ENCODE assay signal across 29 cellular contexts in the genomic region with DNA sequence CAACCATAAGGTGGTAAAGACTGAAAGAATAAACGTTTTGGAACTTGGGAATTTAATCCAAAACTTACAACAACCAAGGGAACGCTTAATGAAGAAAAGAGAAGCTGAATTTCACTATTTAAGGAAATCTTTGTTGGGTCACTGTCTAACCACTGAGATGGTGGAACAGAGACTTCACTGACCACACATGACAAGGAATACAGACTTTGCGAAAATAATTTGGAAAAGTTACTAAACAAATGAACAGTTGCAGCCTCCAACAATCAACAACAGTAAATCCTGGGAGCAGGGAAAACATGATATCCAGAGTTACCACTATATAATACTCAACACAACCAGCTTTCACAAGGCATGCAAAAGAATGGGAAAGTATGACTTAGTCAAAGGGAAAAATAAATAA.
"Had no signal": no experiment of that assay in that cellular context is flagged by ENCODE, and none has a peak within 500 bp of the region (broad histone marks: within the 10 kb centered on the region; RNA-seq: fewer than 3 reads in every experiment).

No MANE protein-coding gene starts in this region.

- FAIRE-seq: urothelium cell line had no signal

- H3K27ac Mint-ChIP-seq: stimulated activated effector memory CD8-positive, alpha-beta T cell treated with anti-CD3 and anti-CD28 coated beads, Interleukin-12 subunit alpha, Interleukin-12 subunit beta, amount 100 ng/mL, for 72 hours; stimulated activated memory B cell treated with anti-CD40 and anti-IgM and Interleukin-4, amounts not matched to agents 10 μg/mL and 1 μg/mL and 100 μg/mL, for 72 hours; stimulated activated naive B cell treated with anti-CD40 and anti-IgM and Interleukin-4, amounts not matched to agents 10 μg/mL and 1 μg/mL and 100 μg/mL, for 72 hours; stimulated activated naive CD8-positive, alpha-beta T cell treated with anti-CD3 and anti-CD28 coated beads, Interleukin-15, amount 100 ng/mL, for 72 hours; stimulated activated naive CD8-positive, alpha-beta T cell treated with anti-CD3 and anti-CD28 coated beads, Interleukin-15, Interleukin-2, amounts not matched to agents 100 ng/mL and 50 ng/mL, for 24 hours; type B pancreatic cell had no signal

- ATAC-seq: stimulated activated effector memory CD8-positive, alpha-beta T cell treated with anti-CD3 and anti-CD28 coated beads, Interleukin-12 subunit alpha, Interleukin-12 subunit beta, amount 100 ng/mL, for 72 hours; stimulated activated memory B cell treated with anti-CD40 and anti-IgM and Interleukin-4, amounts not matched to agents 10 μg/mL and 1 μg/mL and 100 μg/mL, for 72 hours; stimulated activated naive B cell treated with anti-CD40 and anti-IgM and Interleukin-4, amounts not matched to agents 10 μg/mL and 1 μg/mL and 100 μg/mL, for 72 hours; stimulated activated naive CD8-positive, alpha-beta T cell treated with anti-CD3 and anti-CD28 coated beads, Interleukin-15, amount 100 ng/mL, for 72 hours; stimulated activated naive CD8-positive, alpha-beta T cell treated with anti-CD3 and anti-CD28 coated beads, Interleukin-15, Interleukin-2, amounts not matched to agents 100 U/mL and 50 U/mL, for 24 hours; upper lobe of right lung had no signal

- H3K4me3 Mint-ChIP-seq: stimulated activated effector memory CD8-positive, alpha-beta T cell treated with anti-CD3 and anti-CD28 coated beads, Interleukin-12 subunit alpha, Interleukin-12 subunit beta, amount 100 ng/mL, for 72 hours; stimulated activated memory B cell treated with anti-CD40 and anti-IgM and Interleukin-4, amounts not matched to agents 10 μg/mL and 1 μg/mL and 100 μg/mL, for 72 hours; stimulated activated naive B cell treated with anti-CD40 and anti-IgM and Interleukin-4, amounts not matched to agents 10 μg/mL and 1 μg/mL and 100 μg/mL, for 72 hours; stimulated activated naive CD8-positive, alpha-beta T cell treated with anti-CD3 and anti-CD28 coated beads, Interleukin-15, amount 100 ng/mL, for 72 hours; stimulated activated naive CD8-positive, alpha-beta T cell treated with anti-CD3 and anti-CD28 coated beads, Interleukin-15, Interleukin-2, amounts not matched to agents 100 ng/mL and 50 ng/mL, for 24 hours; type B pancreatic cell had no signal

- H3K27ac ChIP-seq: stomach, suprapubic skin, testis, thoracic aorta, thyroid gland, tibial artery, tibial nerve, transverse colon, upper lobe of left lung, upper lobe of right lung, uterus, vagina had no signal

- H3K36me3 Mint-ChIP-seq: stimulated activated effector memory CD8-positive, alpha-beta T cell treated with anti-CD3 and anti-CD28 coated beads, Interleukin-12 subunit alpha, Interleukin-12 subunit beta, amount 100 ng/mL, for 72 hours; stimulated activated memory B cell treated with anti-CD40 and anti-IgM and Interleukin-4, amounts not matched to agents 10 μg/mL and 1 μg/mL and 100 μg/mL, for 72 hours; stimulated activated naive B cell treated with anti-CD40 and anti-IgM and Interleukin-4, amounts not matched to agents 10 μg/mL and 1 μg/mL and 100 μg/mL, for 72 hours; type B pancreatic cell had no signal

- H3K27me3 ChIP-seq: testis, thyroid gland, tibial nerve, upper lobe of left lung, upper lobe of right lung, uterus, vagina had no signal

- H3K36me3 ChIP-seq: stomach, suprapubic skin, thoracic aorta, thyroid gland, tibial artery, tibial nerve, transverse colon, upper lobe of left lung, upper lobe of right lung, uterus, vagina had no signal

- DNase-seq: stimulated activated CD4-positive, alpha-beta T cell treated with anti-CD3 and anti-CD28 coated beads, Interleukin-2, amount 100 ng/mL, for 48 hours; stimulated activated CD4-positive, alpha-beta T cell treated with anti-CD3 and anti-CD28 coated beads, Interleukin-4, amount 100 ng/mL, for 1 hour; stimulated activated CD4-positive, alpha-beta T cell treated with anti-CD3 and anti-CD28 coated beads, Interleukin-4, amount 100 ng/mL, for 24 hours; stimulated activated CD4-positive, alpha-beta T cell treated with anti-CD3 and anti-CD28 coated beads, Interleukin-4, amount 100 ng/mL, for 4 hours; stimulated activated CD8-positive, alpha-beta memory T cell treated with anti-CD3 and anti-CD28 coated beads, Interleukin-4, amount 100 ng/mL, for 48 hours; stimulated activated naive B cell treated with anti-CD40 and anti-IgM and Interleukin-4, amounts not matched to agents 10 μg/mL and 1 μg/mL and 100 μg/mL, for 72 hours; stimulated activated naive CD4-positive, alpha-beta T cell; stimulated activated naive CD4-positive, alpha-beta T cell treated with Interleukin-2 at 50 U/mL for 16 hours; stimulated activated naive CD8-positive, alpha-beta T cell treated with anti-CD3 and anti-CD28 coated beads, Interleukin-15, amount 100 ng/mL, for 72 hours; stimulated activated naive CD8-positive, alpha-beta T cell treated with anti-CD3 and anti-CD28 coated beads, Interleukin-15, Interleukin-2, amounts not matched to agents 100 U/mL and 50 U/mL, for 24 hours; stomach; substantia nigra; testis; thyroid gland; tibial artery; transverse colon; trophoblast cell; upper lobe of left lung; upper lobe of right lung; uterus had no signal

- H3K4me3 ChIP-seq: stomach, suprapubic skin, testis, thoracic aorta, thyroid gland, tibial artery, tibial nerve, transverse colon, upper lobe of left lung, upper lobe of right lung, uterus, vagina had no signal

- H3K4me1 ChIP-seq: stomach, suprapubic skin, testis, thyroid gland, tibial artery, tibial nerve, transverse colon, upper lobe of left lung, upper lobe of right lung, uterus, vagina had no signal

- H3K4me1 Mint-ChIP-seq: stimulated activated effector memory CD8-positive, alpha-beta T cell treated with anti-CD3 and anti-CD28 coated beads, Interleukin-12 subunit alpha, Interleukin-12 subunit beta, amount 100 ng/mL, for 72 hours; stimulated activated memory B cell treated with anti-CD40 and anti-IgM and Interleukin-4, amounts not matched to agents 10 μg/mL and 1 μg/mL and 100 μg/mL, for 72 hours; stimulated activated naive B cell treated with anti-CD40 and anti-IgM and Interleukin-4, amounts not matched to agents 10 μg/mL and 1 μg/mL and 100 μg/mL, for 72 hours; stimulated activated naive CD8-positive, alpha-beta T cell treated with anti-CD3 and anti-CD28 coated beads, Interleukin-15, amount 100 ng/mL, for 72 hours had no signal

- H3K9me3 ChIP-seq: testis, thyroid gland, vagina had no signal
